In genomic region chr18:22549260-22549937, GRCh38 we compare ENCODE assay signal across 24 cellular contexts.
"Had no signal": no experiment of that assay in that cellular context is flagged by ENCODE, and none has a peak within 500 bp of the region (broad histone marks: within the 10 kb centered on the region; RNA-seq: fewer than 3 reads in every experiment).

No MANE protein-coding gene starts in this region.

- H3K36me3 ChIP-seq: adrenal gland, Peyer's patch had no signal

- H3K27ac Mint-ChIP-seq: activated CD8-positive, alpha-beta T cell treated with anti-CD3 and anti-CD28 coated beads for 36 hours; activated naive CD4-positive, alpha-beta T cell treated with anti-CD3 and anti-CD28 coated beads, Interleukin-2, amount 10 ng/mL, durations not matched to agents 7 days and 5 days; activated naive CD8-positive, alpha-beta T cell treated with anti-CD3 and anti-CD28 coated beads for 36 hours; activated T-cell treated with anti-CD3 and anti-CD28 coated beads, Interleukin-2, amount 50 U/mL, for 72 hours; activated T-helper 2 cell treated with anti-CD3 and anti-CD28 coated beads, Interferon-gamma antibody, Interleukin-2, Interleukin-4, amounts not matched to agents 10 μg/mL and 5 μg/mL and 100 μg/mL, durations not matched to agents 14 hours and 24 hours and 36 hours; T-helper 1 cell treated with Interleukin-12 subunit alpha and Interleukin-12 subunit beta and Interleukin-4 antibody, amounts not matched to agents 30 μg/mL and 1 μg/mL, for 36 hours had no signal

- ATAC-seq: activated CD4-positive, CD25-positive, alpha-beta regulatory T cell treated with anti-CD3 and anti-CD28 coated beads, Interleukin-2, amount 50 U/mL, for 24 hours; activated CD8-positive, alpha-beta T cell treated with anti-CD3 and anti-CD28 coated beads for 36 hours; activated T-cell treated with anti-CD3 and anti-CD28 coated beads, Interleukin-2, amount 50 U/mL, for 72 hours had no signal

- H3K27ac ChIP-seq: adrenal gland, Peyer's patch, RWPE1 had no signal

- H3K36me3 Mint-ChIP-seq: activated naive CD4-positive, alpha-beta T cell treated with anti-CD3 and anti-CD28 coated beads, Interleukin-2, amount 10 ng/mL, durations not matched to agents 7 days and 5 days; activated naive CD8-positive, alpha-beta T cell treated with anti-CD3 and anti-CD28 coated beads for 36 hours had no signal

- DNase-seq: activated CD4-positive, alpha-beta T cell treated with anti-CD3 and anti-CD28 coated beads for 4 hours; activated CD8-positive, alpha-beta memory T cell treated with anti-CD3 and anti-CD28 coated beads, Interleukin-2, amount 50 U/mL, for 4 hours; activated CD8-positive, alpha-beta T cell treated with anti-CD3 and anti-CD28 coated beads for 36 hours; activated gamma-delta T cell treated with Interleukin-2 at 50 U/mL for 16 hours; activated naive CD4-positive, alpha-beta T cell treated with anti-CD3 and anti-CD28 coated beads, Interleukin-2, amount 10 ng/mL, durations not matched to agents 7 days and 5 days; activated naive CD8-positive, alpha-beta T cell treated with anti-CD3 and anti-CD28 coated beads for 36 hours; activated T-cell treated with anti-CD3 and anti-CD28 coated beads, Interleukin-2, amount 50 U/mL, for 72 hours; adrenal gland; anterior cingulate cortex; central memory CD4-positive, alpha-beta T cell; Kasumi-1; KBM-7; NCI-H146; NCI-H187 treated with DMSO at 0.1 percent for 48 hours; NCI-H2081 treated with DMSO at 0.1 percent for 48 hours; NCI-H526 treated with DMSO at 0.1 percent for 48 hours; NCI-H82; Peyer's patch; SHP77 treated with DMSO at 0.1 percent for 48 hours had no signal

- H3K4me1 ChIP-seq: Peyer's patch had no signal

- H3K4me3 Mint-ChIP-seq: activated CD8-positive, alpha-beta T cell treated with anti-CD3 and anti-CD28 coated beads for 36 hours; activated naive CD4-positive, alpha-beta T cell treated with anti-CD3 and anti-CD28 coated beads, Interleukin-2, amount 10 ng/mL, durations not matched to agents 7 days and 5 days; activated naive CD8-positive, alpha-beta T cell treated with anti-CD3 and anti-CD28 coated beads for 36 hours; activated T-cell treated with anti-CD3 and anti-CD28 coated beads, Interleukin-2, amount 50 U/mL, for 72 hours; T-helper 1 cell treated with Interleukin-12 subunit alpha and Interleukin-12 subunit beta and Interleukin-4 antibody, amounts not matched to agents 30 μg/mL and 1 μg/mL, for 36 hours had no signal

- H3K4me3 ChIP-seq: adrenal gland, Peyer's patch had no signal

- H3K4me1 Mint-ChIP-seq: activated naive CD4-positive, alpha-beta T cell treated with anti-CD3 and anti-CD28 coated beads, Interleukin-2, amount 10 ng/mL, durations not matched to agents 7 days and 5 days; activated naive CD8-positive, alpha-beta T cell treated with anti-CD3 and anti-CD28 coated beads for 36 hours had no signal

- H3K9me3 Mint-ChIP-seq: activated CD8-positive, alpha-beta T cell treated with anti-CD3 and anti-CD28 coated beads for 36 hours; activated naive CD4-positive, alpha-beta T cell treated with anti-CD3 and anti-CD28 coated beads, Interleukin-2, amount 10 ng/mL, durations not matched to agents 7 days and 5 days; activated naive CD8-positive, alpha-beta T cell treated with anti-CD3 and anti-CD28 coated beads for 36 hours had no signal

- FAIRE-seq: TTC549 had no signal

- H3K9me3 ChIP-seq: adrenal gland, Peyer's patch had no signal

- H3K27me3 ChIP-seq: adrenal gland, Peyer's patch had no signal

- H3K27me3 Mint-ChIP-seq: activated naive CD4-positive, alpha-beta T cell treated with anti-CD3 and anti-CD28 coated beads, Interleukin-2, amount 10 ng/mL, durations not matched to agents 7 days and 5 days; activated naive CD8-positive, alpha-beta T cell treated with anti-CD3 and anti-CD28 coated beads for 36 hours had no signal
